ENCODE assay signal across 15 cellular contexts in genomic region chr6:149967999-149968398, GRCh38. TPM values are rescaled to one million over a fixed set of nuclear protein-coding genes. Genes with fewer than 3 reads are reported as not detected.
"Had no signal": no experiment of that assay in that cellular context is flagged by ENCODE, and none has a peak within 500 bp of the region (broad histone marks: within the 10 kb centered on the region; RNA-seq: fewer than 3 reads in every experiment).

No MANE protein-coding gene starts in this region.

RNA-seq across cellular contexts. Expression of gene ULBP1, which starts 4.3 kb away (rescaled TPM):
- total RNA-seq: mucosa of descending colon had no signal

RNA-seq across cellular contexts. Expression of gene RAET1G, which starts 45.1 kb away (rescaled TPM):
- total RNA-seq: cerebellum, dermis blood vessel endothelial cell, endodermal cell, left colon, mesothelial cell of epicardium, myocyte had no signal

RNA-seq across cellular contexts. Expression of gene RAET1L, which starts 57.3 kb away (rescaled TPM):
- total RNA-seq: cerebellum, dermis blood vessel endothelial cell, dorsolateral prefrontal cortex, endodermal cell, gastrocnemius medialis, glomerular endothelial cell, heart right ventricle, left colon, left ventricle myocardium superior, lower lobe of right lung, lung microvascular endothelial cell, mesenteric fat pad, mesothelial cell of epicardium, mucosa of descending colon, myocyte had no signal
